17 cellular contexts compared by ENCODE assay signal in genomic region chr1:106678661-106679060, GRCh38.
DNase-seq lines count a peak whose midpoint lies in the region; ATAC-seq and TF ChIP-seq lines count a peak whose summit lies in the region.
"Had no signal": no experiment of that assay in that cellular context is flagged by ENCODE, and none has a peak within 500 bp of the region (broad histone marks: within the 10 kb centered on the region; RNA-seq: fewer than 3 reads in every experiment).

No MANE protein-coding gene starts in this region.

- no peak for ATAC-seq in HG03159 (IDR thresholded peaks at IDR 0.05; ENCODE audit: unreplicated experiment)

- H3K4me3 ChIP-seq in skeletal muscle cell (ENCODE audit: low read depth, low read length) = no peak overlapping the region
- H3K4me3 ChIP-seq: BLaER1 treated with 17β-estradiol and CSF1 and Interleukin-3, amounts not matched to agents 10 nM and 100 nM; SK-N-MC had no signal

- no peaks in the 10 kb centered on the region for H3K9me3 Mint-ChIP-seq in brain

- TF ChIP-seq CTCF in brain (conservative IDR thresholded peaks at IDR 0.05) = no peak

- no peak overlapping the region for H3K4me3 Mint-ChIP-seq in brain
- H3K4me3 Mint-ChIP-seq: CD8-positive, alpha-beta memory T cell; HFFc6 had no signal

- no peaks in the 10 kb centered on the region for H3K36me3 Mint-ChIP-seq in brain
- H3K36me3 Mint-ChIP-seq: CD8-positive, alpha-beta memory T cell had no signal

- peaks cover 7% of the 10 kb centered on the region for H3K4me1 Mint-ChIP-seq in brain
- H3K4me1 Mint-ChIP-seq: CD8-positive, alpha-beta memory T cell had no signal

- peak; percentile 40 for DNase-seq in EH (ENCODE audit: low read depth)
- DNase-seq in HS-5 (ENCODE audit: low read depth) = peak; percentile 54
- DNase-seq in skeletal muscle cell (ENCODE audit: low read depth) = peak; percentile 10
- DNase-seq in stimulated activated CD4-positive, alpha-beta T cell treated with anti-CD3 and anti-CD28 coated beads, Interleukin-4, amount 100 ng/mL, for 24 hours = no peak
- no peak for DNase-seq in HK-2 (ENCODE audit: unreplicated experiment)
- DNase-seq: ACHN; CD8-positive, alpha-beta memory T cell; DMS79 treated with DMSO at 0.1 percent for 48 hours; HFFc6; IMR-90; Karpas-422; NCI-H187 treated with DMSO at 0.1 percent for 48 hours; Right ventricle myocardium superior had no signal

- H3K27ac Mint-ChIP-seq in brain = peak overlapping the region in 3 of 5 experiments; percentile 9 to 45 (median 29)
- H3K27ac Mint-ChIP-seq: CD8-positive, alpha-beta memory T cell; HFFc6 had no signal

- H3K27me3 Mint-ChIP-seq in brain = peaks cover 5% of the 10 kb centered on the region
- H3K27me3 Mint-ChIP-seq: CD8-positive, alpha-beta memory T cell had no signal

Comparison
In these comparisons a context has a peak if more than half of its experiments do, and no peak if none do; other contexts are left out.
1. DNase-seq: peak in EH (single experiment), HS-5 (single experiment) and skeletal muscle cell (single experiment); none in stimulated activated CD4-positive, alpha-beta T cell treated with anti-CD3 and anti-CD28 coated beads, Interleukin-4, amount 100 ng/mL, for 24 hours (single experiment) and HK-2 (single experiment).